In genomic region chr3:48716508-48716981, GRCh38 we compare ENCODE assay signal across 8 cellular contexts. TPM values are rescaled to one million over a fixed set of nuclear protein-coding genes. Genes with fewer than 3 reads are reported as not detected.
DNase-seq lines count a peak whose midpoint lies in the region; ATAC-seq and TF ChIP-seq lines count a peak whose summit lies in the region.

No MANE protein-coding gene starts in this region.

- H3K9me3 Mint-ChIP-seq in CD4-positive, CD25-positive, alpha-beta regulatory T cell: peaks cover 0 to 2% (median 0%) of the 10 kb centered on the region in 7 donors

- ATAC-seq in CD4-positive, CD25-positive, alpha-beta regulatory T cell (ENCODE audit: low read depth in 2 of 2): no peak
- ATAC-seq in right cardiac atrium: peak; percentile 1 to 4
- ATAC-seq in HG02610 (IDR thresholded peaks at IDR 0.05; ENCODE audit: unreplicated experiment): no peak
- no peak for ATAC-seq in HG03196 (IDR thresholded peaks at IDR 0.05; ENCODE audit: unreplicated experiment)

- no peaks in the 10 kb centered on the region for H3K27me3 ChIP-seq in CD4-positive, CD25-positive, alpha-beta regulatory T cell (ENCODE audit: control insufficient read depth, insufficient read depth, low read length)
- no peaks in the 10 kb centered on the region for H3K27me3 ChIP-seq in right cardiac atrium (ENCODE audit: control insufficient read depth, insufficient read depth)
- H3K27me3 ChIP-seq in skeletal muscle satellite cell (ENCODE audit: control insufficient read depth, insufficient read depth, low read length): no peaks in the 10 kb centered on the region

- intact Hi-C loops in right cardiac atrium (cut with DNase I): no loop called here

- H3K36me3 Mint-ChIP-seq in CD4-positive, CD25-positive, alpha-beta regulatory T cell: peaks cover 9% of the 10 kb centered on the region

- peak; percentile 11 to 56 (median 41) for DNase-seq in CD4-positive, CD25-positive, alpha-beta regulatory T cell
- DNase-seq in NB4 (ENCODE audit: low read depth): peak; percentile 16
- peak; percentile 4 for DNase-seq in activated T-helper 9 cell treated with anti-CD3 and anti-CD28 coated beads, Interleukin-2, amount 50 U/mL, for 16 hours (ENCODE audit: low read depth)
- DNase-seq in right cardiac atrium: no peak
- DNase-seq in ureter (ENCODE audit: low spot score): no peak

- peak overlapping the region; percentile 86 to 100 (median 98) for H3K4me3 Mint-ChIP-seq in CD4-positive, CD25-positive, alpha-beta regulatory T cell

- H3K4me3 ChIP-seq in CD4-positive, CD25-positive, alpha-beta regulatory T cell (ENCODE audit: low read depth, low read length): peak overlapping the region; percentile 96
- H3K4me3 ChIP-seq in NB4 (ENCODE audit: low read depth, low read length) (peak overlapping the region; percentile 99), right cardiac atrium (ENCODE audit: low read length) (peak overlapping the region; percentile 96), skeletal muscle satellite cell (ENCODE audit: low read length) (peak overlapping the region; percentile 86)

- peaks cover 11% of the 10 kb centered on the region for H3K27me3 Mint-ChIP-seq in CD4-positive, CD25-positive, alpha-beta regulatory T cell

- no peaks in the 10 kb centered on the region for H3K9me3 ChIP-seq in CD4-positive, CD25-positive, alpha-beta regulatory T cell (ENCODE audit: control insufficient read depth in 2 of 2, low read length in 2 of 2)
- H3K9me3 ChIP-seq in right cardiac atrium (ENCODE audit: control insufficient read depth, low read length): no peaks in the 10 kb centered on the region
- H3K9me3 ChIP-seq in skeletal muscle satellite cell (replicated peaks; ENCODE audit: low read length): no peaks in the 10 kb centered on the region

- WGBS in right cardiac atrium: under 1% methylated on average over 16 of the region's 16 CpGs

- H3K9ac ChIP-seq in skeletal muscle satellite cell (ENCODE audit: low read depth, low read length): peak overlapping the region; percentile 98

- no peak for TF ChIP-seq CTCF in NB4 (IDR thresholded peaks at IDR 0.05; ENCODE audit: low read depth, low read length)

- H3K4me2 ChIP-seq in skeletal muscle satellite cell (ENCODE audit: low read length): peak overlapping the region; percentile 72

- H3K4me1 Mint-ChIP-seq in CD4-positive, CD25-positive, alpha-beta regulatory T cell: peaks cover 10 to 52% (median 26%) of the 10 kb centered on the region in 4 donors

- no peak for TF ChIP-seq POLR2A in NB4 (IDR thresholded peaks at IDR 0.05; ENCODE audit: extremely low read depth, insufficient read length)

- H3K4me1 ChIP-seq in CD4-positive, CD25-positive, alpha-beta regulatory T cell (ENCODE audit: control insufficient read depth, insufficient read depth, low read length, poor library complexity, severe bottlenecking): peaks cover 35% of the 10 kb centered on the region
- H3K4me1 ChIP-seq in right cardiac atrium (ENCODE audit: control insufficient read depth, insufficient read depth, low read length) (peaks cover 6% of the 10 kb centered on the region), skeletal muscle satellite cell (ENCODE audit: control insufficient read depth, insufficient read depth, low read length) (peaks cover 15% of the 10 kb centered on the region)

- H3K27ac Mint-ChIP-seq in CD4-positive, CD25-positive, alpha-beta regulatory T cell: peak overlapping the region; percentile 93 to 99 (median 98)

- peaks cover 10% of the 10 kb centered on the region for H3K36me3 ChIP-seq in CD4-positive, CD25-positive, alpha-beta regulatory T cell (ENCODE audit: control insufficient read depth, insufficient read depth, low read length)
- H3K36me3 ChIP-seq in skeletal muscle satellite cell (ENCODE audit: insufficient read depth, low read length): peaks cover 13% of the 10 kb centered on the region

- H3K27ac ChIP-seq in CD4-positive, CD25-positive, alpha-beta regulatory T cell (ENCODE audit: insufficient read depth, low read length, poor library complexity, severe bottlenecking): peak overlapping the region; percentile 77
- peak overlapping the region; percentile 79 for H3K27ac ChIP-seq in right cardiac atrium (ENCODE audit: low read length)

RNA-seq across cellular contexts. Expression of gene IP6K2, which starts 0.5 kb away (rescaled TPM):
- total RNA-seq in CD4-positive, CD25-positive, alpha-beta regulatory T cell: 107 TPM
- 10 to 100 TPM; 54.0 to 58.6 (median 55.8) TPM for polyA plus RNA-seq in CD4-positive, CD25-positive, alpha-beta regulatory T cell
- 10 to 100 TPM; 21.2 to 43.2 (median 33.8) TPM for total RNA-seq in right cardiac atrium
- polyA plus RNA-seq in right cardiac atrium: 57.8 TPM
- total RNA-seq in skeletal muscle satellite cell (2012; rRNA removed): 29.1 and 37.8 TPM in 2 replicates
- 97.0 TPM for total RNA-seq in ureter

RNA-seq across cellular contexts. Expression of gene NCKIPSD, which starts 30.8 kb away (rescaled TPM):
- total RNA-seq in CD4-positive, CD25-positive, alpha-beta regulatory T cell: 19.2 TPM
- 10 to 100 TPM in 2 of 4 donors, 1 to 10 TPM in 2; 6.4 to 11.6 (median 10.3) TPM for polyA plus RNA-seq in CD4-positive, CD25-positive, alpha-beta regulatory T cell
- 10 to 100 TPM; 31.1 to 49.8 (median 42.1) TPM for total RNA-seq in right cardiac atrium
- polyA plus RNA-seq in right cardiac atrium: 32.5 TPM
- 19.8 and 21.8 TPM in 2 replicates for total RNA-seq in skeletal muscle satellite cell (2012; rRNA removed)
- total RNA-seq in ureter: 21.6 TPM

RNA-seq across cellular contexts. Expression of gene CELSR3, which starts 53.9 kb away (rescaled TPM):
- 8.8 TPM for total RNA-seq in CD4-positive, CD25-positive, alpha-beta regulatory T cell
- polyA plus RNA-seq in CD4-positive, CD25-positive, alpha-beta regulatory T cell: under 1 TPM; 0.31 to 0.53 (median 0.37) TPM
- total RNA-seq in right cardiac atrium (under 1 TPM; 0.20 to 0.33 (median 0.27) TPM), ureter (1.5 TPM)
- polyA plus RNA-seq in right cardiac atrium: 0.27 TPM
- total RNA-seq in skeletal muscle satellite cell (2012; rRNA removed): 0.66 and 0.76 TPM in 2 replicates

Comparison
In these comparisons a context has a peak if more than half of its experiments do, and no peak if none do; other contexts are left out.
1. ATAC-seq: peak in right cardiac atrium (2 of 2); none in CD4-positive, CD25-positive, alpha-beta regulatory T cell (0 of 2), HG02610 (single experiment) and HG03196 (single experiment).
2. DNase-seq: peak in CD4-positive, CD25-positive, alpha-beta regulatory T cell (3 of 3), NB4 (single experiment) and activated T-helper 9 cell treated with anti-CD3 and anti-CD28 coated beads, Interleukin-2, amount 50 U/mL, for 16 hours (single experiment); none in right cardiac atrium (0 of 3) and ureter (single experiment).
3. Peak in every context shown above with its lines, with median percentiles within 50 percentile points of each other: H3K4me3 ChIP-seq.